In the genomic region with DNA sequence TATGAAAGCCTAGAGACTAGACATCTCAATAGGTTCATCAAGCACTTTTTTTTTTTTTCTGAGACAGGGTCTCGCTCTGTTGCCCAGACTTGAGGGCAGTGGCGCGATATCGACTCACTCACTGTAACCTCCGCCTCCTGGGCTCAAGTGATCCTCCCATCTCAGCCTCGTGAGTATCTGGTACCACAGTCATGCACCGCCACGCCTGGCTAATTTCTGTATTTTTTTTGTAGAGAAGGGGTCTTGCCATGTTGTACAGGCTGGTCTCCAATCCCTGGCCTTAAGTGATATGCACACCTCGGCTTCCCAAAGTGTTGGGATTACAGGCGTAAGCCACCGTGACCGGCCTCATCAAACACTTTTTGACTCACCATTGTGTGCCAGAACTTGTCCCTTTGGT, we compare ENCODE assay signal across 9 cellular contexts. TPM values are rescaled to one million over a fixed set of nuclear protein-coding genes. Genes with fewer than 3 reads are reported as not detected.
DNase-seq lines count a peak whose midpoint lies in the region; ATAC-seq and TF ChIP-seq lines count a peak whose summit lies in the region.
"Had no signal": no experiment of that assay in that cellular context is flagged by ENCODE, and none has a peak within 500 bp of the region (broad histone marks: within the 10 kb centered on the region; RNA-seq: fewer than 3 reads in every experiment).

No MANE protein-coding gene starts in this region.

- peak; percentile 20 for ATAC-seq in HG02678 (IDR thresholded peaks at IDR 0.05; ENCODE audit: unreplicated experiment)

- peak overlapping the region; percentile 37 for H2BK15ac ChIP-seq in mesenchymal stem cell (ENCODE audit: low read depth, poor library complexity, severe bottlenecking)

- no peak overlapping the region for H4K91ac ChIP-seq in mesenchymal stem cell (ENCODE audit: low read length)

- H3K27ac ChIP-seq in ascending aorta (peak overlapping the region; percentile 77 to 83), mesenchymal stem cell (ENCODE audit: low read length, poor library complexity, severe bottlenecking) (peak overlapping the region; percentile 72)

- peak overlapping the region in 1 of 2 experiments; percentile 74 for H3K4ac ChIP-seq in mesenchymal stem cell (ENCODE audit: low read depth in 1 of 2, low read length in 2 of 2)

- H3K27me3 ChIP-seq in ascending aorta, result no peaks in the 10 kb centered on the region
- H3K27me3 ChIP-seq in mesenchymal stem cell (ENCODE audit: control insufficient read depth in 1 of 2, insufficient read depth in 1 of 2, low read length in 2 of 2), result no peaks in the 10 kb centered on the region

- peak overlapping the region; percentile 74 for H2AFZ ChIP-seq in mesenchymal stem cell (ENCODE audit: low read depth, low read length)

- DNase-seq in AG10803 (ENCODE audit: low read depth) (no peak), ascending aorta (ENCODE audit: low spot score in 2 of 2) (no peak), mesenchymal stem cell (no peak), posterior vena cava (ENCODE audit: low spot score) (no peak), GM13977 (ENCODE audit: low spot score) (no peak), ureter (ENCODE audit: low spot score) (no peak), NCI-H2029 (lab: John Stamatoyannopoulos, UW) (no peak)

- H3K36me3 ChIP-seq in ascending aorta, result peaks cover 0 to 14% of the 10 kb centered on the region in 2 donors
- H3K36me3 ChIP-seq in mesenchymal stem cell (ENCODE audit: control insufficient read depth in 1 of 2, insufficient read depth in 2 of 2, low read depth in 1 of 2, low read length in 2 of 2), result peaks cover 8 to 26% of the 10 kb centered on the region in 2 experiments

- H3K23ac ChIP-seq in mesenchymal stem cell (ENCODE audit: low read length in 2 of 2), result no peak overlapping the region

- no peak overlapping the region for H2BK12ac ChIP-seq in mesenchymal stem cell (ENCODE audit: low read length in 2 of 2)

- TF ChIP-seq CTCF in AG10803 (conservative IDR thresholded peaks at IDR 0.05; ENCODE audit: low read length) (no peak), ascending aorta (IDR thresholded peaks at IDR 0.05) (no peak), GM13977 (IDR thresholded peaks at IDR 0.05; ENCODE audit: extremely low read depth, insufficient read depth, missing control alignments) (no peak)

- intact Hi-C loops in ascending aorta (cut with DNase I), result loop anchor here (2.0 kb wide), 1 partner anchor 145 kb away; no protein-coding TSS in a partner anchor
- intact Hi-C loops in posterior vena cava (cut with DNase I), result loop anchor here in 1 of 2 donors (10.0 kb wide), 1 partner anchor 117 kb away; no protein-coding TSS in a partner anchor

- H2BK5ac ChIP-seq in mesenchymal stem cell (ENCODE audit: low read depth, low read length, poor library complexity, severe bottlenecking), result no peak overlapping the region

- H3K4me3 ChIP-seq in AG10803 (ENCODE audit: low read length), result peak overlapping the region; percentile 90
- peak overlapping the region; percentile 66 to 83 for H3K4me3 ChIP-seq in ascending aorta
- peak overlapping the region in 1 of 2 experiments; percentile 98 for H3K4me3 ChIP-seq in mesenchymal stem cell (ENCODE audit: insufficient read depth in 1 of 2, low read depth in 1 of 2, low read length in 2 of 2)

- peak overlapping the region; percentile 69 for H3K4me2 ChIP-seq in mesenchymal stem cell (ENCODE audit: low read length, poor library complexity, severe bottlenecking)

- peaks cover 6 to 13% of the 10 kb centered on the region in 2 donors for H3K4me1 ChIP-seq in ascending aorta
- peaks cover 6% of the 10 kb centered on the region for H3K4me1 ChIP-seq in mesenchymal stem cell (ENCODE audit: control insufficient read depth, insufficient read depth, low read depth, low read length)

- peaks cover 21% of the 10 kb centered on the region for H3K79me1 ChIP-seq in mesenchymal stem cell (replicated peaks; ENCODE audit: low read length, poor library complexity, severe bottlenecking)

- H4K8ac ChIP-seq in mesenchymal stem cell (ENCODE audit: low read length), result no peak overlapping the region

- peak overlapping the region; percentile 97 for H3K9ac ChIP-seq in mesenchymal stem cell (ENCODE audit: low read length)

- WGBS in mesenchymal stem cell, result 85% methylated on average over 12 of the region's 12 CpGs

- in situ Hi-C loops in GM13977 (cut with MboI; ENCODE audit: low pct_unique_long_range_greater_than_20kb, low sequenced_read_pairs, unreplicated experiment), result loop anchor here (10.0 kb wide), 1 partner anchor 147 kb away; no protein-coding TSS in a partner anchor

- H3K14ac ChIP-seq in mesenchymal stem cell (ENCODE audit: low read length in 2 of 2), result no peak overlapping the region

- H3K9me3 ChIP-seq in ascending aorta (no peaks in the 10 kb centered on the region), mesenchymal stem cell (ENCODE audit: control insufficient read depth, low read length) (no peaks in the 10 kb centered on the region)

- peak overlapping the region; percentile 31 for H2AK5ac ChIP-seq in mesenchymal stem cell (ENCODE audit: low read length, severe bottlenecking)

- no peak overlapping the region for H2BK120ac ChIP-seq in mesenchymal stem cell (ENCODE audit: low read depth, low read length)

- H3K18ac ChIP-seq in mesenchymal stem cell (ENCODE audit: low read depth in 1 of 2, low read length in 2 of 2), result no peak overlapping the region

RNA-seq across cellular contexts. Expression of a gene that starts 0.6 kb away (rescaled TPM):
- total RNA-seq in ascending aorta (29.4 TPM), posterior vena cava (10 to 100 TPM; 28.3 to 37.7 TPM), ureter (42.5 TPM)
- 24.8 TPM for polyA plus RNA-seq in mesenchymal stem cell (2013, experiment 1 of 2)
- polyA plus RNA-seq in mesenchymal stem cell (2013, experiment 2 of 2), result 25.4 TPM

RNA-seq across cellular contexts. Expression of a gene that starts 10.3 kb away (rescaled TPM):
- total RNA-seq in ascending aorta (85.3 TPM), posterior vena cava (10 to 100 TPM; 62.5 to 82.1 TPM), ureter (119 TPM)
- polyA plus RNA-seq in mesenchymal stem cell (2013, experiment 1 of 2), result 58.9 TPM
- polyA plus RNA-seq in mesenchymal stem cell (2013, experiment 2 of 2), result 58.1 TPM

RNA-seq across cellular contexts. Expression of a gene that starts 17.3 kb away (rescaled TPM):
- 1.4 TPM for total RNA-seq in ascending aorta
- 0.07 TPM for polyA plus RNA-seq in mesenchymal stem cell (2013, experiment 1 of 2)
- polyA plus RNA-seq in mesenchymal stem cell (2013, experiment 2 of 2), result 0.07 TPM
- 1 to 10 TPM; 4.4 to 8.7 TPM for total RNA-seq in posterior vena cava
- 5.6 TPM for total RNA-seq in ureter
- total RNA-seq: myocyte had no signal

RNA-seq across cellular contexts. Expression of a gene that starts 22.4 kb away (rescaled TPM):
- not detected for total RNA-seq in ascending aorta
- not detected for polyA plus RNA-seq in mesenchymal stem cell (2013, experiment 1 of 2)
- not detected for polyA plus RNA-seq in mesenchymal stem cell (2013, experiment 2 of 2)
- not detected for total RNA-seq in posterior vena cava
- not detected for total RNA-seq in ureter

RNA-seq across cellular contexts. Expression of a gene that starts 29.5 kb away (rescaled TPM):
- not detected for total RNA-seq in ascending aorta
- 1.6 TPM for polyA plus RNA-seq in mesenchymal stem cell (2013, experiment 1 of 2)
- 1.2 TPM for polyA plus RNA-seq in mesenchymal stem cell (2013, experiment 2 of 2)
- under 1 TPM; 0.43 to 0.79 TPM for total RNA-seq in posterior vena cava
- total RNA-seq in ureter, result 0.68 TPM
